ENCODE assay signal across 8 cellular contexts in genomic region chr15:60359738-60360137, GRCh38. TPM values are rescaled to one million over a fixed set of nuclear protein-coding genes. Genes with fewer than 3 reads are reported as not detected.
DNase-seq lines count a peak whose midpoint lies in the region; TF ChIP-seq lines count a peak whose summit lies in the region.
"Not testable (repeated sequence)": the region's sequence is repeated elsewhere in the genome, so short reads cannot be mapped to it uniquely, and the experiment has no call there.

No MANE protein-coding gene starts in this region.

- H3K79me1 ChIP-seq in H9 (ENCODE audit: insufficient read depth, low read depth, low read length, poor library complexity, severe bottlenecking), result not testable (repeated sequence)

- not testable (repeated sequence) for H3K27ac ChIP-seq in H9 (ENCODE audit: insufficient read length, low read depth, low read length); esophagus squamous epithelium

- not testable (repeated sequence) for DNase-seq in CD14-positive monocyte (ENCODE audit: low spot score); esophagus squamous epithelium (lab: John Stamatoyannopoulos, UW)
- DNase-seq in H9, result peak; percentile 43
- DNase-seq in NCI-H2107 treated with DMSO at 0.1 percent for 48 hours (lab: John Stamatoyannopoulos, UW; ENCODE audit: unreplicated experiment), result peak; percentile 63
- DNase-seq in T follicular helper cell (ENCODE audit: low read depth), result peak; percentile 32
- DNase-seq in activated naive CD4-positive, alpha-beta T cell treated with Interleukin-2 at 50 U/mL for 16 hours, result peak; percentile 44
- DNase-seq in medulla oblongata (ENCODE audit: extremely low spot score), result peak; percentile 83
- DNase-seq in stimulated activated CD4-positive, alpha-beta T cell treated with anti-CD3 and anti-CD28 coated beads, Interleukin-4, amount 100 ng/mL, for 1 hour, result peak; percentile 29

- intact Hi-C loops in CD14-positive monocyte (cut with micrococcal nuclease), result loop anchor here (5.0 kb wide), 3 partner anchors 83 to 163 kb away; no protein-coding TSS in a partner anchor
- intact Hi-C loops in esophagus squamous epithelium (cut with DNase I), result not testable (repeated sequence)

- not testable (repeated sequence) for H3K14ac ChIP-seq in H9 (ENCODE audit: insufficient read depth, low read length)

- H3K36me3 ChIP-seq in esophagus squamous epithelium, result peaks cover 35 to 100% (median 67%) of the 10 kb centered on the region in 3 donors

- H3K4me2 ChIP-seq in H9 (ENCODE audit: insufficient read depth, insufficient read length, low read length), result not testable (repeated sequence)

- H3K27me3 Mint-ChIP-seq in CD14-positive monocyte (ENCODE audit: low read depth in 3 of 3); H9 (ENCODE audit: low read depth): not testable (repeated sequence)

- H2BK20ac ChIP-seq in H9 (ENCODE audit: low read depth, low read length, poor library complexity, severe bottlenecking), result not testable (repeated sequence)

- not testable (repeated sequence) for H2BK15ac ChIP-seq in H9 (ENCODE audit: low read depth, low read length)

- not testable (repeated sequence) for H3K79me2 ChIP-seq in H9 (ENCODE audit: insufficient read depth, low read length)

- H4K8ac ChIP-seq in H9 (replicated peaks; ENCODE audit: insufficient read length, low read depth, low read length), result not testable (repeated sequence)

- not testable (repeated sequence) for H3K23me2 ChIP-seq in H9 (ENCODE audit: insufficient read length, low read depth, low read length, poor library complexity, severe bottlenecking)

- not testable (repeated sequence) for H3K4me1 ChIP-seq in H9 (ENCODE audit: insufficient read depth, low read length)
- H3K4me1 ChIP-seq in esophagus squamous epithelium, result peaks cover 17 to 54% (median 18%) of the 10 kb centered on the region in 3 donors

- not testable (repeated sequence) for H3K23ac ChIP-seq in H9 (ENCODE audit: insufficient read length, low read depth, low read length)

- not testable (repeated sequence) for H3K4ac ChIP-seq in H9 (ENCODE audit: low read depth, low read length)

- H3K27ac Mint-ChIP-seq in CD14-positive monocyte, result peak overlapping the region in 1 of 7 donors; percentile 33
- H3K27ac Mint-ChIP-seq in H9, result not testable (repeated sequence)

- H3K27me3 ChIP-seq in H9 (ENCODE audit: insufficient read depth, low read length); esophagus squamous epithelium: not testable (repeated sequence)

- H2BK120ac ChIP-seq in H9 (ENCODE audit: low read depth, low read length, poor library complexity, severe bottlenecking), result not testable (repeated sequence)

- peak; percentile 65 for TF ChIP-seq CTCF in CD14-positive monocyte (IDR thresholded peaks at IDR 0.05)
- TF ChIP-seq CTCF in H9 (conservative IDR thresholded peaks at IDR 0.05), result peak; percentile 84
- peak in 5 of 6 experiments; percentile 52 to 68 (median 61) for TF ChIP-seq CTCF in esophagus squamous epithelium (IDR thresholded peaks at IDR 0.05)

- H2AK5ac ChIP-seq in H9 (ENCODE audit: insufficient read length, low read length), result not testable (repeated sequence)

- H3K9ac ChIP-seq in H9 (ENCODE audit: extremely low read depth, insufficient read length, low read length), result not testable (repeated sequence)

- not testable (repeated sequence) for H2BK5ac ChIP-seq in H9 (ENCODE audit: insufficient read length, low read length)

- H3K18ac ChIP-seq in H9 (ENCODE audit: insufficient read length, low read depth, low read length), result not testable (repeated sequence)

- TF ChIP-seq POLR2A in esophagus squamous epithelium (IDR thresholded peaks at IDR 0.05), result not testable (repeated sequence)

- not testable (repeated sequence) for H4K20me1 ChIP-seq in H9 (ENCODE audit: control insufficient read depth, insufficient read depth, insufficient read length)

- H3K4me1 Mint-ChIP-seq in CD14-positive monocyte, H9: not testable (repeated sequence)

- no CpG with 5 or more reads among the region's 10 CpGs for WGBS in H9 (ENCODE audit: extremely low coverage, insufficient read length, low lambda C conversion rate)
- WGBS in esophagus squamous epithelium, 2 donors, result 22 to 78% methylated on average over 3 to 10 of the region's 10 CpGs

- H3K4me3 ChIP-seq in esophagus squamous epithelium, result not testable (repeated sequence)

- H4K5ac ChIP-seq in H9 (ENCODE audit: insufficient read length, low read depth, low read length), result not testable (repeated sequence)

- H3K9me3 Mint-ChIP-seq in CD14-positive monocyte, H9: not testable (repeated sequence)

- H2AFZ ChIP-seq in H9 (ENCODE audit: low read length), result not testable (repeated sequence)

- H4K91ac ChIP-seq in H9 (ENCODE audit: insufficient read length, low read depth, low read length), result not testable (repeated sequence)

- not testable (repeated sequence) for H3T11ph ChIP-seq in H9 (ENCODE audit: low read length)

- H3K36me3 Mint-ChIP-seq in CD14-positive monocyte (peaks cover 93 to 97% of the 10 kb centered on the region in 2 donors), H9 (ENCODE audit: insufficient read depth in 1 of 3, low read depth in 3 of 3) (peaks cover 0 to 41% (median 0%) of the 10 kb centered on the region in 3 experiments; a peak in 3 of 7 replicates)

- not testable (repeated sequence) for H3K4me3 Mint-ChIP-seq in CD14-positive monocyte, H9

- H3K56ac ChIP-seq in H9 (ENCODE audit: insufficient read length, low read depth, low read length), result not testable (repeated sequence)

- H3K9me3 ChIP-seq in H9 (ENCODE audit: control insufficient read depth, low read depth, low read length); esophagus squamous epithelium: not testable (repeated sequence)

- not testable (repeated sequence) for H2BK12ac ChIP-seq in H9 (ENCODE audit: insufficient read length, low read depth, low read length)

RNA-seq across cellular contexts. Expression of gene ANXA2, which starts 38.0 kb away (rescaled TPM):
- 1,000 to 10,000 TPM; 2,046 to 2,079 TPM for polyA plus RNA-seq in CD14-positive monocyte
- total RNA-seq in H9 (2021), result 126 and 127 TPM in 2 replicates
- total RNA-seq in esophagus squamous epithelium, result 1,000 to 10,000 TPM; 2,116 to 2,445 (median 2,399) TPM

Comparison
In these comparisons a context has a peak if more than half of its experiments do, and no peak if none do; other contexts are left out.
1. RNA of gene ANXA2, which starts 38.0 kb away (total RNA-seq): 2,116 to 2,445 TPM in esophagus squamous epithelium; 126 to 127 TPM in H9; every median in the first group is over 10 times any median in the second.
2. Peak in every context shown above with its lines, with median percentiles within 50 percentile points of each other: CTCF ChIP-seq.